22 cellular contexts compared by ENCODE assay signal in the genomic region with DNA sequence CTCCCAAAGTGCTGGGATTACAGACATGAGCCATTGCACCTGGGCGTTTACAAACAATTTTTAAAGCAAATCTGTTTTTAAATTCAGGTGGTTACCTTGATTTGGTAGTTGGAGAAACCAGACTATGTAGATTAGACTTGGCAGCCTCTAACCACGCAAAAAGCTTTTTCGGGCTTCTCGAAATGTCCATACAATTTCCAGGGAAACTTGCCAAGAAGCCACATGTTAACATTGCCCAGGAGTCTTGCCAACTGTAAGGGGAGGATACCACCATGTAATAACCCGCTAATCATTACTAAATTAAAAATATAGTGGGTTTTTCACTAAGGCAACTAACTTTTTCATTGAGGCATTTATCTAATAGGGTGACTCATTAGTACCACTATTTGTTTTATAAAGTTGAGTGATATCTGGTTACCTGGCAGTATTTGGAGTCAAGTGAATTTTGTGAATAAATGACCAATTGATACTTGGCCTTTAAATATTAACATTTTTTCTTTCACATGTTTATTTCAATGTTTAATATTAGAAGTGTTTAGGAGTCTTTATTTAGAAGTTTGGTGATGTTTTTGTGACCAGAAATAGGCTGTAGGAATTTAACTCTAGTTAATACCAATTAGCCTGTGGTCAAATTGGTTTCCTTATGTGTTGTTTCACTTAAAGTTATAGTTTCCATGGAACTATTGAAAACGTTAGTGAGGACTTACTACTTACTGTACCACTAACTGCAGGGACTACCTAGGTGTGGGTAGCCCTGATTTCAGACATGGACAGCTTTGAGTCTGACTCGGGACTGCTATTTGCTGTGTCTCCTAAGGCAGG.
"Had no signal": no experiment of that assay in that cellular context is flagged by ENCODE, and none has a peak within 500 bp of the region (broad histone marks: within the 10 kb centered on the region; RNA-seq: fewer than 3 reads in every experiment).

No MANE protein-coding gene starts in this region.

- H3K4me1 ChIP-seq: adrenal gland, thyroid gland had no signal

- H3K4me3 Mint-ChIP-seq: activated CD8-positive, alpha-beta T cell treated with anti-CD3 and anti-CD28 coated beads, Interleukin-2, amount 10 ng/mL, durations not matched to agents 7 days and 5 days; activated naive CD4-positive, alpha-beta T cell treated with anti-CD3 and anti-CD28 coated beads, Interleukin-2, amount 50 U/mL, for 24 hours; natural killer cell; stimulated activated effector memory CD8-positive, alpha-beta T cell treated with anti-CD3 and anti-CD28 coated beads, Interleukin-12 subunit alpha, Interleukin-12 subunit beta, amount 100 ng/mL, for 72 hours; WTC11 had no signal

- H3K27ac ChIP-seq: thyroid gland had no signal

- H3K36me3 Mint-ChIP-seq: activated naive CD4-positive, alpha-beta T cell treated with anti-CD3 and anti-CD28 coated beads, Interleukin-2, amount 50 U/mL, for 24 hours; natural killer cell; stimulated activated effector memory CD8-positive, alpha-beta T cell treated with anti-CD3 and anti-CD28 coated beads, Interleukin-12 subunit alpha, Interleukin-12 subunit beta, amount 100 ng/mL, for 72 hours; WTC11 had no signal

- H3K4me3 ChIP-seq: adrenal gland, esophagus squamous epithelium, thyroid gland had no signal

- FAIRE-seq: colon, endometrium, TTC549, urothelium cell line had no signal

- ATAC-seq: activated CD8-positive, alpha-beta T cell treated with anti-CD3 and anti-CD28 coated beads, Interleukin-2, amount 10 ng/mL, durations not matched to agents 7 days and 5 days; natural killer cell; stimulated activated effector memory CD8-positive, alpha-beta T cell treated with anti-CD3 and anti-CD28 coated beads, Interleukin-12 subunit alpha, Interleukin-12 subunit beta, amount 100 ng/mL, for 72 hours; WTC11 had no signal

- H3K27me3 Mint-ChIP-seq: activated naive CD4-positive, alpha-beta T cell treated with anti-CD3 and anti-CD28 coated beads, Interleukin-2, amount 50 U/mL, for 24 hours had no signal

- H3K36me3 ChIP-seq: adrenal gland, esophagus squamous epithelium, thyroid gland had no signal

- H3K27ac Mint-ChIP-seq: activated CD8-positive, alpha-beta T cell treated with anti-CD3 and anti-CD28 coated beads, Interleukin-2, amount 10 ng/mL, durations not matched to agents 7 days and 5 days; activated naive CD4-positive, alpha-beta T cell treated with anti-CD3 and anti-CD28 coated beads, Interleukin-2, amount 50 U/mL, for 24 hours; natural killer cell; stimulated activated effector memory CD8-positive, alpha-beta T cell treated with anti-CD3 and anti-CD28 coated beads, Interleukin-12 subunit alpha, Interleukin-12 subunit beta, amount 100 ng/mL, for 72 hours; WTC11 had no signal

- H3K27me3 ChIP-seq: adrenal gland, esophagus squamous epithelium, thyroid gland had no signal

- H3K9me3 Mint-ChIP-seq: activated naive CD4-positive, alpha-beta T cell treated with anti-CD3 and anti-CD28 coated beads, Interleukin-2, amount 50 U/mL, for 24 hours; natural killer cell; stimulated activated effector memory CD8-positive, alpha-beta T cell treated with anti-CD3 and anti-CD28 coated beads, Interleukin-12 subunit alpha, Interleukin-12 subunit beta, amount 100 ng/mL, for 72 hours; WTC11 had no signal

- DNase-seq: activated CD4-positive, alpha-beta T cell treated with anti-CD3 and anti-CD28 coated beads for 48 hours; activated CD8-positive, alpha-beta memory T cell treated with anti-CD3 and anti-CD28 coated beads, Interleukin-2, amount 50 U/mL, for 4 hours; activated CD8-positive, alpha-beta T cell treated with anti-CD3 and anti-CD28 coated beads, Interleukin-2, amount 10 ng/mL, durations not matched to agents 7 days and 5 days; activated effector memory CD4-positive, alpha-beta T cell treated with anti-CD3 and anti-CD28 coated beads, Interleukin-2, amount 50 U/mL, for 16 hours; activated T-cell treated with anti-CD3 and anti-CD28 coated beads, Interleukin-2, amount 50 U/mL, for 48 hours; adrenal gland; caudate nucleus; esophagus squamous epithelium; glutamatergic neuron; hypothalamus; mesendoderm; natural killer cell; posterior cingulate gyrus; retina; thyroid gland had no signal
